ENCODE assay signal across 1 cellular context in genomic region chr15:74906193-74906449, GRCh38.
TF ChIP-seq lines count a peak whose summit lies in the region.

No MANE protein-coding gene starts in this region.

TF ChIP-seq in H1, 55 proteins besides CTCF, POLR2A, EP300 and RAD21:
- no peak for TF ChIP-seq MAX (IDR thresholded peaks at IDR 0.05)
- TF ChIP-seq BCL11A (IDR thresholded peaks at IDR 0.05; ENCODE audit: low read depth in 2 of 2, low read length in 2 of 2): no peak
- no peak for TF ChIP-seq SP2 (IDR thresholded peaks at IDR 0.05; ENCODE audit: low read length)
- no peak for TF ChIP-seq SIX5 (IDR thresholded peaks at IDR 0.05; ENCODE audit: low read depth, low read length)
- TF ChIP-seq CHD1 (IDR thresholded peaks at IDR 0.05; ENCODE audit: low read depth, low read length): no peak
- TF ChIP-seq SP1 (IDR thresholded peaks at IDR 0.05; ENCODE audit: low read depth, low read length): no peak
- TF ChIP-seq TAF1 (IDR thresholded peaks at IDR 0.05; ENCODE audit: low read depth, low read length): no peak
- TF ChIP-seq CEBPB (IDR thresholded peaks at IDR 0.05; ENCODE audit: low read depth, low read length): no peak
- no peak for TF ChIP-seq TCF12 (IDR thresholded peaks at IDR 0.05; ENCODE audit: low read depth, low read length)
- TF ChIP-seq POU5F1 (IDR thresholded peaks at IDR 0.05; ENCODE audit: low read depth, low read length): no peak
TF ChIP-seq in H1: peak in this region for 0.
